In genomic region chr12:26121841-26122680, GRCh38 we compare ENCODE assay signal across 1 cellular context.
TF ChIP-seq lines count a peak whose summit lies in the region.

No MANE protein-coding gene starts in this region.

TF ChIP-seq in A549, 52 proteins besides CTCF, POLR2A, EP300 and RAD21 (continued from another document):
- no peak for TF ChIP-seq BCL3 (IDR thresholded peaks at IDR 0.05)
- no peak for TF ChIP-seq HOXA7 (CRISPR knock-in tag; IDR thresholded peaks at IDR 0.05)
- TF ChIP-seq USF2 (IDR thresholded peaks at IDR 0.05): no peak
- no peak for TF ChIP-seq ATOH8 (CRISPR knock-in tag; IDR thresholded peaks at IDR 0.05; ENCODE audit: low read depth)
